In genomic region chr19:1082165-1082927, GRCh38 we compare ENCODE assay signal across 8 cellular contexts. TPM values are rescaled to one million over a fixed set of nuclear protein-coding genes. Genes with fewer than 3 reads are reported as not detected.
A peak's percentile ranks its signal among the peaks of the same experiment; 100 is the strongest.
DNase-seq lines count a peak whose midpoint lies in the region; ATAC-seq and TF ChIP-seq lines count a peak whose summit lies in the region.

No MANE protein-coding gene starts in this region.

- no peak overlapping the region for H2AFZ ChIP-seq in parathyroid adenoma

- H3K4me1 ChIP-seq in parathyroid adenoma = no peaks in the 10 kb centered on the region

- H3K27ac ChIP-seq in parathyroid adenoma = no peak overlapping the region

- H3K9ac ChIP-seq in parathyroid adenoma = no peak overlapping the region

- peaks cover 56% of the 10 kb centered on the region for H3K36me3 Mint-ChIP-seq in activated CD8-positive, alpha-beta memory T cell treated with anti-CD3 and anti-CD28 coated beads, Interleukin-2, amount 10 ng/mL, durations not matched to agents 7 days and 5 days

- H3K4me3 Mint-ChIP-seq in activated CD8-positive, alpha-beta memory T cell treated with anti-CD3 and anti-CD28 coated beads, Interleukin-2, amount 10 ng/mL, durations not matched to agents 7 days and 5 days = no peak overlapping the region

- no peak for TF ChIP-seq POLR2A in erythroblast (IDR thresholded peaks at IDR 0.05; ENCODE audit: low read length)

- H3K4me1 Mint-ChIP-seq in activated CD8-positive, alpha-beta memory T cell treated with anti-CD3 and anti-CD28 coated beads, Interleukin-2, amount 10 ng/mL, durations not matched to agents 7 days and 5 days = peaks cover 55% of the 10 kb centered on the region

- H3K36me3 ChIP-seq in H7 (replicated peaks; ENCODE audit: control insufficient read depth, insufficient read depth, low read length) (peaks cover 6% of the 10 kb centered on the region), parathyroid adenoma (ENCODE audit: control insufficient read depth, insufficient read depth, low read length) (no peaks in the 10 kb centered on the region)

- no peaks in the 10 kb centered on the region for H3K27me3 Mint-ChIP-seq in activated CD8-positive, alpha-beta memory T cell treated with anti-CD3 and anti-CD28 coated beads, Interleukin-2, amount 10 ng/mL, durations not matched to agents 7 days and 5 days

- CTCF ChIA-PET in activated CD8-positive, alpha-beta memory T cell treated with anti-CD3 and anti-CD28 coated beads, Interleukin-2, amount 10 ng/mL, durations not matched to agents 7 days and 5 days (lab: Charles Lee) = interaction anchor here (0.7 to 8.9 kb wide), 3 partner anchors 8 to 22 kb away, joined by 3 to 108 read pairs (median 6); partner anchors contain the start of genes ARHGAP45 and GPX4

- peak overlapping the region; percentile 64 for H3K4me2 ChIP-seq in parathyroid adenoma (ENCODE audit: low read length)

- H3K79me2 ChIP-seq in parathyroid adenoma = no peaks in the 10 kb centered on the region

- H3K27me3 ChIP-seq in H7 (ENCODE audit: control insufficient read depth, insufficient read depth, low read length) = no peaks in the 10 kb centered on the region
- no peaks in the 10 kb centered on the region for H3K27me3 ChIP-seq in parathyroid adenoma (ENCODE audit: control insufficient read depth, insufficient read depth, low read length)

- peak; percentile 75 for ATAC-seq in activated CD8-positive, alpha-beta memory T cell treated with anti-CD3 and anti-CD28 coated beads, Interleukin-2, amount 10 ng/mL, durations not matched to agents 7 days and 5 days
- no peak for ATAC-seq in GM21619 (IDR thresholded peaks at IDR 0.05; ENCODE audit: unreplicated experiment)

- no peaks in the 10 kb centered on the region for H3K9me3 Mint-ChIP-seq in activated CD8-positive, alpha-beta memory T cell treated with anti-CD3 and anti-CD28 coated beads, Interleukin-2, amount 10 ng/mL, durations not matched to agents 7 days and 5 days (ENCODE audit: low read depth)

- H3K4me3 ChIP-seq in H7 (ENCODE audit: insufficient read depth, low read depth, low read length) (peak overlapping the region; percentile 54), parathyroid adenoma (ENCODE audit: low read depth, low read length) (peak overlapping the region; percentile 58)

- peak; percentile 100 for DNase-seq in H7
- peak; percentile 95 for DNase-seq in NCI-H748 (lab: John Stamatoyannopoulos, UW; ENCODE audit: unreplicated experiment)
- peak; percentile 96 for DNase-seq in activated CD8-positive, alpha-beta memory T cell treated with anti-CD3 and anti-CD28 coated beads, Interleukin-2, amount 10 ng/mL, durations not matched to agents 7 days and 5 days
- peak; percentile 67 to 79 for DNase-seq in erythroblast (lab: John Stamatoyannopoulos, UW)
- no peak for DNase-seq in dedifferentiated amniotic fluid mesenchymal stem cell (ENCODE audit: extremely low spot score)
- DNase-seq in superior temporal gyrus (ENCODE audit: extremely low spot score) = no peak

- no peak for TF ChIP-seq CTCF in parathyroid adenoma (IDR thresholded peaks at IDR 0.05)

- no peaks in the 10 kb centered on the region for H3K9me3 ChIP-seq in parathyroid adenoma (ENCODE audit: control insufficient read depth, low read length)

- peak overlapping the region; percentile 80 for H3K27ac Mint-ChIP-seq in activated CD8-positive, alpha-beta memory T cell treated with anti-CD3 and anti-CD28 coated beads, Interleukin-2, amount 10 ng/mL, durations not matched to agents 7 days and 5 days

RNA-seq across cellular contexts. Expression of gene POLR2E, which starts 12.8 kb away (rescaled TPM):
- 226 and 283 TPM in 2 replicates for total RNA-seq in H7 (2014; rRNA removed; shearing (Covaris generic))
- total RNA-seq in activated CD8-positive, alpha-beta memory T cell treated with anti-CD3 and anti-CD28 coated beads, Interleukin-2, amount 10 ng/mL, durations not matched to agents 7 days and 5 days = 100 to 1,000 TPM; 173 to 206 TPM

RNA-seq across cellular contexts. Expression of gene ARHGAP45, which starts 15.4 kb away (rescaled TPM):
- 46.0 and 48.7 TPM in 2 replicates for total RNA-seq in H7 (2014; rRNA removed; shearing (Covaris generic))
- 100 to 1,000 TPM; 361 to 481 TPM for total RNA-seq in activated CD8-positive, alpha-beta memory T cell treated with anti-CD3 and anti-CD28 coated beads, Interleukin-2, amount 10 ng/mL, durations not matched to agents 7 days and 5 days

RNA-seq across cellular contexts. Expression of gene GPX4, which starts 21.4 kb away (rescaled TPM):
- 620 and 671 TPM in 2 replicates for total RNA-seq in H7 (2014; rRNA removed; shearing (Covaris generic))
- total RNA-seq in activated CD8-positive, alpha-beta memory T cell treated with anti-CD3 and anti-CD28 coated beads, Interleukin-2, amount 10 ng/mL, durations not matched to agents 7 days and 5 days = 100 to 1,000 TPM; 143 to 217 TPM

RNA-seq across cellular contexts. Expression of gene ABCA7, which starts 42.4 kb away (rescaled TPM):
- total RNA-seq in H7 (2014; rRNA removed; shearing (Covaris generic)) = 17.9 and 19.7 TPM in 2 replicates
- total RNA-seq in activated CD8-positive, alpha-beta memory T cell treated with anti-CD3 and anti-CD28 coated beads, Interleukin-2, amount 10 ng/mL, durations not matched to agents 7 days and 5 days = 10 to 100 TPM; 62.7 to 72.9 TPM

RNA-seq across cellular contexts. Expression of gene CNN2, which starts 55.9 kb away (rescaled TPM):
- total RNA-seq in H7 (2014; rRNA removed; shearing (Covaris generic)) = 440 and 495 TPM in 2 replicates
- total RNA-seq in activated CD8-positive, alpha-beta memory T cell treated with anti-CD3 and anti-CD28 coated beads, Interleukin-2, amount 10 ng/mL, durations not matched to agents 7 days and 5 days = 100 to 1,000 TPM; 295 to 296 TPM

Comparison
In these comparisons a context has a peak if more than half of its experiments do, and no peak if none do; other contexts are left out.
1. DNase-seq: peak in H7 (single experiment), NCI-H748 (single experiment), activated CD8-positive, alpha-beta memory T cell treated with anti-CD3 and anti-CD28 coated beads, Interleukin-2, amount 10 ng/mL, durations not matched to agents 7 days and 5 days (single experiment) and erythroblast (2 of 2); none in dedifferentiated amniotic fluid mesenchymal stem cell (single experiment) and superior temporal gyrus (single experiment).